In genomic region chr9:91143162-91143561, GRCh38 we compare ENCODE assay signal across 1 cellular context.
TF ChIP-seq lines count a peak whose summit lies in the region.

No MANE protein-coding gene starts in this region.

TF ChIP-seq in IMR-90, 13 proteins besides CTCF, POLR2A, EP300 and RAD21 (continued from another document):
- TF ChIP-seq BHLHE40 (IDR thresholded peaks at IDR 0.05; ENCODE audit: low read depth, low read length) (no peak), CEBPB (IDR thresholded peaks at IDR 0.05; ENCODE audit: low read depth, low read length) (no peak), MAFK (IDR thresholded peaks at IDR 0.05; ENCODE audit: low read depth, low read length) (no peak), USF2 (IDR thresholded peaks at IDR 0.05; ENCODE audit: low read depth, low read length) (no peak), SMC3 (IDR thresholded peaks at IDR 0.05; ENCODE audit: low read depth, low read length) (no peak)
